Comparison of ENCODE assay signal across 13 cellular contexts in the genomic region with DNA sequence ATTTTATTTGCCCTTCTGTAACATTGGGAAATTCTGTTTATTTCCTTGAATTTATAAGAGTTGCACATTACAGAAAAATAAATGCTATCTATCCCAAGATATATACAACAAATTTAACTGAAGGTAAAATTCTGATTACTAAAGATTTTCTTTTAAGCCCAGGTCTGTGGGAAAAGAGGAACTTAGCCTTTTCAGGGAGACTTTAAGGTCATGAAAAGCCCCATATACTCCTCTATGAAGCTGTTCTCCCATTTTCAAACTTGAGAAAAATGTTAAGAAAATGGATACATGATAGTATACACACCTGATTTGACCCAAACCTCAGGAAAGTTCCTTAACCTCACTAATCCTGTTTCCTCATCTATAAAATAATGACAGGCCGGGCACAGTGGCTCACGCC. TPM values are rescaled to one million over a fixed set of nuclear protein-coding genes. Genes with fewer than 3 reads are reported as not detected.
DNase-seq lines count a peak whose midpoint lies in the region; ATAC-seq and TF ChIP-seq lines count a peak whose summit lies in the region.
"Had no signal": no experiment of that assay in that cellular context is flagged by ENCODE, and none has a peak within 500 bp of the region (broad histone marks: within the 10 kb centered on the region; RNA-seq: fewer than 3 reads in every experiment).

No MANE protein-coding gene starts in this region.

- H3K27ac Mint-ChIP-seq in activated CD4-positive, alpha-beta T cell treated with anti-CD3 and anti-CD28 coated beads, Interleukin-2, amount 10 ng/mL, durations not matched to agents 24 days and 14 days = peak overlapping the region; percentile 100
- H3K27ac Mint-ChIP-seq in activated CD4-positive, alpha-beta memory T cell treated with anti-CD3 and anti-CD28 coated beads for 36 hours = peak overlapping the region; percentile 99
- no peak overlapping the region for H3K27ac Mint-ChIP-seq in neural progenitor cell

- in situ Hi-C loops in KBM-7 (cut with MboI; ENCODE audit: low pct_unique_long_range_greater_than_20kb, low sequenced_read_pairs) = no loop called here

- POLR2A ChIA-PET in activated CD4-positive, alpha-beta memory T cell treated with anti-CD3 and anti-CD28 coated beads for 36 hours (lab: Charles Lee) = no interaction called here

- peak overlapping the region; percentile 97 for H3K4me3 Mint-ChIP-seq in activated CD4-positive, alpha-beta T cell treated with anti-CD3 and anti-CD28 coated beads, Interleukin-2, amount 10 ng/mL, durations not matched to agents 24 days and 14 days
- H3K4me3 Mint-ChIP-seq in activated CD4-positive, alpha-beta memory T cell treated with anti-CD3 and anti-CD28 coated beads for 36 hours = peak overlapping the region; percentile 79
- no peak overlapping the region for H3K4me3 Mint-ChIP-seq in neural progenitor cell

- peak overlapping the region; percentile 24 for H3K4me3 ChIP-seq in neural progenitor cell
- H3K4me3 ChIP-seq: transverse colon had no signal

- no peaks in the 10 kb centered on the region for H3K9me3 Mint-ChIP-seq in activated CD4-positive, alpha-beta T cell treated with anti-CD3 and anti-CD28 coated beads, Interleukin-2, amount 10 ng/mL, durations not matched to agents 24 days and 14 days
- no peaks in the 10 kb centered on the region for H3K9me3 Mint-ChIP-seq in activated CD4-positive, alpha-beta memory T cell treated with anti-CD3 and anti-CD28 coated beads for 36 hours
- H3K9me3 Mint-ChIP-seq in neural progenitor cell = peaks cover 19% of the 10 kb centered on the region

- peaks cover 99% of the 10 kb centered on the region for H4K20me1 ChIP-seq in neural progenitor cell (ENCODE audit: low read depth)

- TF ChIP-seq CTCF in neural progenitor cell (IDR thresholded peaks at IDR 0.05) = no peak

- H3K9me3 ChIP-seq in neural progenitor cell (ENCODE audit: low read depth) = no peaks in the 10 kb centered on the region
- H3K9me3 ChIP-seq: transverse colon had no signal

- peaks cover 100% of the 10 kb centered on the region for H3K79me2 ChIP-seq in neural progenitor cell (ENCODE audit: low read depth)

- H3K4me1 Mint-ChIP-seq in activated CD4-positive, alpha-beta T cell treated with anti-CD3 and anti-CD28 coated beads, Interleukin-2, amount 10 ng/mL, durations not matched to agents 24 days and 14 days = peaks cover 75% of the 10 kb centered on the region
- peaks cover 73% of the 10 kb centered on the region for H3K4me1 Mint-ChIP-seq in activated CD4-positive, alpha-beta memory T cell treated with anti-CD3 and anti-CD28 coated beads for 36 hours (ENCODE audit: low read depth)
- H3K4me1 Mint-ChIP-seq in neural progenitor cell = peaks cover 43% of the 10 kb centered on the region

- H3F3A ChIP-seq in neural progenitor cell (ENCODE audit: low read depth) = peaks cover 21% of the 10 kb centered on the region

- H3K4me1 ChIP-seq in neural progenitor cell = peaks cover 69% of the 10 kb centered on the region

- H3K36me3 ChIP-seq in neural progenitor cell = peaks cover 4% of the 10 kb centered on the region
- H3K36me3 ChIP-seq: transverse colon had no signal

- no peaks in the 10 kb centered on the region for H3K27me3 ChIP-seq in neural progenitor cell
- H3K27me3 ChIP-seq: transverse colon had no signal

- peak overlapping the region; percentile 90 for H3K4me2 ChIP-seq in neural progenitor cell

- CTCF ChIA-PET in activated CD4-positive, alpha-beta memory T cell treated with anti-CD3 and anti-CD28 coated beads for 36 hours (lab: Charles Lee) = interaction anchor here (2.7 kb wide), 1 partner anchor 47 kb away, joined by 17 read pairs; no protein-coding TSS in a partner anchor

- no peak overlapping the region for H3K9ac ChIP-seq in neural progenitor cell

- intact Hi-C loops in activated CD4-positive, alpha-beta T cell treated with anti-CD3 and anti-CD28 coated beads, Interleukin-2, amount 10 ng/mL, durations not matched to agents 24 days and 14 days (cut with micrococcal nuclease) = no loop called here
- intact Hi-C loops in activated CD4-positive, alpha-beta memory T cell treated with anti-CD3 and anti-CD28 coated beads for 36 hours (cut with micrococcal nuclease) = loop anchor here (5.0 kb wide), 1 partner anchor 428 kb away; no protein-coding TSS in a partner anchor

- H3K36me3 Mint-ChIP-seq in activated CD4-positive, alpha-beta T cell treated with anti-CD3 and anti-CD28 coated beads, Interleukin-2, amount 10 ng/mL, durations not matched to agents 24 days and 14 days (ENCODE audit: low read depth) = peaks cover 38% of the 10 kb centered on the region
- peaks cover 25% of the 10 kb centered on the region for H3K36me3 Mint-ChIP-seq in activated CD4-positive, alpha-beta memory T cell treated with anti-CD3 and anti-CD28 coated beads for 36 hours
- peaks cover 26% of the 10 kb centered on the region for H3K36me3 Mint-ChIP-seq in neural progenitor cell

- DNase-seq in activated CD4-positive, alpha-beta T cell treated with anti-CD3 and anti-CD28 coated beads, Interleukin-2, amount 10 ng/mL, durations not matched to agents 24 days and 14 days = no peak
- DNase-seq in activated CD4-positive, alpha-beta T cell treated with anti-CD3 and anti-CD28 coated beads, Interleukin-2, amount 50 U/mL, for 1 hour = no peak
- DNase-seq in KBM-7 (peak; percentile 44), neural progenitor cell (ENCODE audit: low spot score) (no peak), GM19240 (ENCODE audit: insufficient read length, low spot score) (no peak)
- DNase-seq in activated CD4-positive, alpha-beta memory T cell treated with anti-CD3 and anti-CD28 coated beads for 36 hours = no peak
- DNase-seq: activated CD4-positive, alpha-beta T cell treated with anti-CD3 and anti-CD28 coated beads for 48 hours; foreskin fibroblast; MV-4-11; NCI-H524 treated with DMSO at 0.1 percent for 48 hours; transverse colon had no signal

- no peaks in the 10 kb centered on the region for H3K27me3 Mint-ChIP-seq in activated CD4-positive, alpha-beta T cell treated with anti-CD3 and anti-CD28 coated beads, Interleukin-2, amount 10 ng/mL, durations not matched to agents 24 days and 14 days
- no peaks in the 10 kb centered on the region for H3K27me3 Mint-ChIP-seq in activated CD4-positive, alpha-beta memory T cell treated with anti-CD3 and anti-CD28 coated beads for 36 hours
- peaks cover 5% of the 10 kb centered on the region for H3K27me3 Mint-ChIP-seq in neural progenitor cell (ENCODE audit: insufficient read depth, low read depth)

- no peak overlapping the region for H2AFZ ChIP-seq in neural progenitor cell (replicated peaks)

- ATAC-seq in HG02938 (IDR thresholded peaks at IDR 0.05; ENCODE audit: unreplicated experiment) = no peak
- no peak for ATAC-seq in HG03565 (IDR thresholded peaks at IDR 0.05; ENCODE audit: unreplicated experiment)

- peak overlapping the region; percentile 61 for H3K27ac ChIP-seq in neural progenitor cell

RNA-seq across cellular contexts. Expression of a gene that starts 7.1 kb away (rescaled TPM):
- 261 and 277 TPM in 2 replicates for total RNA-seq in activated CD4-positive, alpha-beta T cell treated with anti-CD3 and anti-CD28 coated beads, Interleukin-2, amount 10 ng/mL, durations not matched to agents 24 days and 14 days
- 100 to 1,000 TPM; 181 to 186 TPM for total RNA-seq in activated CD4-positive, alpha-beta memory T cell treated with anti-CD3 and anti-CD28 coated beads for 36 hours
- 432 and 1,260 TPM in 2 replicates for total RNA-seq in neural progenitor cell (ENCODE audit: low replicate concordance)
